Comparison of ENCODE assay signal across 1 cellular context in the genomic region with DNA sequence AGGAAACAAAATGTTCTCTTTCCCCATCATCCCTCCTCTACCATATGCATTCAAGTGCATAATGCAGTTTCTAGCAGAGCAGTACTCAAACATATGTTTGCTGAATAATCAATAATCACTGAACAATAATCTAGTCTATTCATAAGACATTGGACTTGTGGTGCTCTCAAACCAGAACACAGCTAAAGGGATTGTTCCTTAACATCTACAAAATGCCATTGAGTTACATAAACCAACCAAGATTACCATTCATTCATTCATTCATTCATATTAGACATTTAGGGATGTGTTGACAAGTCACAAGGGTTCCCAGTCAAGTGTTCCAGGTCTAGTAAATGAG.
TF ChIP-seq lines count a peak whose summit lies in the region.

No MANE protein-coding gene starts in this region.

TF ChIP-seq in HepG2, 621 proteins besides CTCF, POLR2A, EP300 and RAD21:
- TF ChIP-seq ZNF720 (CRISPR knock-in tag; IDR thresholded peaks at IDR 0.05) (no peak), ZNF337 (CRISPR knock-in tag; IDR thresholded peaks at IDR 0.05; ENCODE audit: borderline replicate concordance, low read depth) (no peak), NONO (IDR thresholded peaks at IDR 0.05) (no peak), NONO (CRISPR knock-in tag; conservative IDR thresholded peaks at IDR 0.05) (0 out of 2 replicates have a peak, but pooled peaks have one; percentile 22), KMT2A (CRISPR knock-in tag; IDR thresholded peaks at IDR 0.05) (no peak), RAD51 (IDR thresholded peaks at IDR 0.05; ENCODE audit: borderline replicate concordance) (no peak), SP4 (CRISPR knock-in tag; IDR thresholded peaks at IDR 0.05) (no peak), MAFK (conservative IDR thresholded peaks at IDR 0.05 in 1 of 2, IDR thresholded peaks at IDR 0.05 in 1 of 2; ENCODE audit: low read length in 2 of 2) (peak; percentile 57 to 63; a peak in 3 of 4 replicates), YY1 (IDR thresholded peaks at IDR 0.05; ENCODE audit: insufficient read depth, insufficient replicate concordance, low read depth, low read length) (no peak), CHD2 (IDR thresholded peaks at IDR 0.05; ENCODE audit: low read depth, low read length) (no peak), NCOA5 (CRISPR knock-in tag; IDR thresholded peaks at IDR 0.05) (no peak), ZNF24 (IDR thresholded peaks at IDR 0.05) (0 out of 2 replicates have a peak, but pooled peaks have one; percentile 35), MAFF (IDR thresholded peaks at IDR 0.05; ENCODE audit: low read depth, low read length) (0 out of 2 replicates have a peak, but pooled peaks have one; percentile 50), HMG20A (CRISPR knock-in tag; IDR thresholded peaks at IDR 0.05; ENCODE audit: borderline replicate concordance) (no peak), HDAC2 (CRISPR knock-in tag; IDR thresholded peaks at IDR 0.05) (no peak), MBD4 (IDR thresholded peaks at IDR 0.05; ENCODE audit: borderline replicate concordance, low read length) (no peak), ZSCAN30 (CRISPR knock-in tag; IDR thresholded peaks at IDR 0.05) (no peak)
- TF ChIP-seq, protein P1, sequence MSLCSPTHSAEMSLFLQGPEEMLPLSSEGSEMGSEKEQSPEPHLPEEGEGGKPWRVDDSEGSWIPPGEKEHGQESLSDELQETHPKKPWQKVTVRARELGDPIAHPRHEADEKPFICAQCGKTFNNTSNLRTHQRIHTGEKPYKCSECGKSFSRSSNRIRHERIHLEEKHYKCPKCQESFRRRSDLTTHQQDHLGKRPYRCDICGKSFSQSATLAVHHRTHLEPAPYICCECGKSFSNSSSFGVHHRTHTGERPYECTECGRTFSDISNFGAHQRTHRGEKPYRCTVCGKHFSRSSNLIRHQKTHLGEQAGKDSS (CRISPR knock-in tag; IDR thresholded peaks at IDR 0.05; ENCODE audit: borderline replicate concordance, low read depth): no peak
